8 cellular contexts compared by ENCODE assay signal in genomic region chrX:15738686-15739016, GRCh38. TPM values are rescaled to one million over a fixed set of nuclear protein-coding genes. Genes with fewer than 3 reads are reported as not detected.
DNase-seq lines count a peak whose midpoint lies in the region; ATAC-seq, FAIRE-seq and TF ChIP-seq lines count a peak whose summit lies in the region.

No MANE protein-coding gene starts in this region.

- no peaks in the 10 kb centered on the region for H3K9me1 ChIP-seq in endothelial cell of umbilical vein (replicated peaks; ENCODE audit: control insufficient read depth, extremely low read depth, insufficient read depth, low read length)

- POLR2A ChIA-PET in endothelial cell of umbilical vein (lab: Charles Lee) = no interaction called here

- CTCF ChIA-PET in endothelial cell of umbilical vein (lab: Charles Lee) = interaction anchor here (0.7 kb wide), 1 partner anchor 12 kb away, joined by 3 read pairs; no protein-coding TSS in a partner anchor

- no TSS peak for BruUV-seq in endothelial cell of umbilical vein (replicated peaks; lab: Mats Ljungman, UMichigan)

- H4K20me1 ChIP-seq in endothelial cell of umbilical vein (replicated peaks; ENCODE audit: control insufficient read depth, extremely low read depth, insufficient read depth, low read length) = no peaks in the 10 kb centered on the region

- no peaks in the 10 kb centered on the region for H3K36me3 ChIP-seq in ES-I3 (ENCODE audit: insufficient read depth, low read length)
- no peaks in the 10 kb centered on the region for H3K36me3 ChIP-seq in RWPE2 (ENCODE audit: low read depth)
- H3K36me3 ChIP-seq in endothelial cell of umbilical vein (ENCODE audit: control insufficient read depth in 2 of 2, extremely low read depth in 1 of 2, insufficient read depth in 2 of 2, low read length in 2 of 2) = no peaks in the 10 kb centered on the region
- no peaks in the 10 kb centered on the region for H3K36me3 ChIP-seq in parathyroid adenoma (ENCODE audit: control insufficient read depth, insufficient read depth, low read length)

- no peak for TF ChIP-seq POLR2A in endothelial cell of umbilical vein (IDR thresholded peaks at IDR 0.05; ENCODE audit: low read depth, low read length)

- dilution Hi-C loops in endothelial cell of umbilical vein (cut with MboI; ENCODE audit: extremely low pct_ligation_motif_present, low sequenced_read_pairs) = no loop called here

- H3K4me2 ChIP-seq in endothelial cell of umbilical vein (ENCODE audit: insufficient read depth, low read length) (peak overlapping the region; percentile 60), parathyroid adenoma (ENCODE audit: low read length) (peak overlapping the region; percentile 55)

- H3K4me3 ChIP-seq in RWPE2 (ENCODE audit: severe bottlenecking) (peak overlapping the region; percentile 43), endothelial cell of umbilical vein (replicated peaks in 1 of 3; ENCODE audit: insufficient read depth in 1 of 3, low read depth in 1 of 3, low read length in 3 of 3) (peak overlapping the region in 2 of 3 experiments; percentile 37 to 56), parathyroid adenoma (ENCODE audit: low read depth, low read length) (peak overlapping the region; percentile 31)

- H2AFZ ChIP-seq in endothelial cell of umbilical vein (ENCODE audit: low read depth, low read length) (no peak overlapping the region), parathyroid adenoma (peak overlapping the region; percentile 70)

- H3K9ac ChIP-seq in ES-I3 (ENCODE audit: low read depth, low read length) (peak overlapping the region; percentile 70; the same call in 1 of the 2 replicates), endothelial cell of umbilical vein (replicated peaks; ENCODE audit: extremely low read depth, insufficient read depth, low read length) (no peak overlapping the region), parathyroid adenoma (no peak overlapping the region)

- H3K27ac ChIP-seq in RWPE2 (ENCODE audit: poor library complexity, severe bottlenecking) = no peak overlapping the region
- H3K27ac ChIP-seq in endothelial cell of umbilical vein (ENCODE audit: insufficient read depth, low read depth, low read length) = no peak overlapping the region
- peak overlapping the region; percentile 53 for H3K27ac ChIP-seq in parathyroid adenoma

- H3K9me3 ChIP-seq in ES-I3 (ENCODE audit: control insufficient read depth, insufficient read depth, low read length) (no peaks in the 10 kb centered on the region), RWPE2 (ENCODE audit: severe bottlenecking) (no peaks in the 10 kb centered on the region), endothelial cell of umbilical vein (replicated peaks; ENCODE audit: control insufficient read depth, insufficient read depth, low read length) (no peaks in the 10 kb centered on the region), parathyroid adenoma (ENCODE audit: control insufficient read depth, low read length) (no peaks in the 10 kb centered on the region)

- peak; percentile 84 for FAIRE-seq in endothelial cell of umbilical vein (lab: Jason Lieb, UNC)

- TF ChIP-seq CTCF in RWPE2 (IDR thresholded peaks at IDR 0.05; ENCODE audit: poor library complexity, severe bottlenecking) = no peak
- TF ChIP-seq CTCF in endothelial cell of umbilical vein (IDR thresholded peaks at IDR 0.05; ENCODE audit: extremely low read depth in 1 of 2, insufficient read depth in 1 of 2, low read depth in 1 of 2, low read length in 2 of 2) = no peak
- no peak for TF ChIP-seq CTCF in parathyroid adenoma (IDR thresholded peaks at IDR 0.05)

- DNase-seq in RWPE2 (ENCODE audit: low spot score) (no peak), endothelial cell of umbilical vein (ENCODE audit: low read depth, low spot score) (no peak), DMS114 treated with DMSO at 0.1 percent for 48 hours (lab: John Stamatoyannopoulos, UW; ENCODE audit: unreplicated experiment) (no peak), GM19240 (ENCODE audit: insufficient read length, low spot score) (no peak), amygdala (lab: John Stamatoyannopoulos, UW) (no peak)

- intact Hi-C loops in endothelial cell of umbilical vein (cut with micrococcal nuclease) = no loop called here

- ATAC-seq in RWPE2 (ENCODE audit: low read depth) = no peak
- ATAC-seq in GM21576 (IDR thresholded peaks at IDR 0.05; ENCODE audit: unreplicated experiment) = no peak

- H3K4me1 ChIP-seq in ES-I3 (ENCODE audit: insufficient read depth, low read length) (peaks cover 16% of the 10 kb centered on the region), RWPE2 (ENCODE audit: insufficient read depth, poor library complexity, severe bottlenecking) (peaks cover 7% of the 10 kb centered on the region), endothelial cell of umbilical vein (ENCODE audit: control insufficient read depth, extremely low read depth, insufficient read depth, low read length) (peaks cover 4% of the 10 kb centered on the region), parathyroid adenoma (no peaks in the 10 kb centered on the region)

- H3K27me3 ChIP-seq in RWPE2 (ENCODE audit: insufficient read depth, poor library complexity, severe bottlenecking) (no peaks in the 10 kb centered on the region), endothelial cell of umbilical vein (ENCODE audit: control insufficient read depth in 2 of 2, insufficient read depth in 2 of 2, low read length in 2 of 2) (no peaks in the 10 kb centered on the region), parathyroid adenoma (ENCODE audit: control insufficient read depth, insufficient read depth, low read length) (no peaks in the 10 kb centered on the region)

- H3K79me2 ChIP-seq in endothelial cell of umbilical vein (ENCODE audit: control insufficient read depth, insufficient read depth, low read length) = no peaks in the 10 kb centered on the region
- no peaks in the 10 kb centered on the region for H3K79me2 ChIP-seq in parathyroid adenoma

TF ChIP-seq in endothelial cell of umbilical vein, 7 proteins besides CTCF, POLR2A, EP300 and RAD21:
- no peak for TF ChIP-seq GATA2 (IDR thresholded peaks at IDR 0.05; ENCODE audit: insufficient read depth, insufficient read length, low read depth, low read length)
- no peak for TF ChIP-seq POLR2AphosphoS5 (IDR thresholded peaks at IDR 0.05; ENCODE audit: insufficient read depth, low read depth, low read length)
- no peak for TF ChIP-seq FOS (IDR thresholded peaks at IDR 0.05; ENCODE audit: borderline replicate concordance, insufficient read depth, low read length)
- no peak for TF ChIP-seq MAX (IDR thresholded peaks at IDR 0.05; ENCODE audit: insufficient read depth, insufficient read length)
- TF ChIP-seq MYC (IDR thresholded peaks at IDR 0.05; ENCODE audit: low read depth, low read length) = no peak
TF ChIP-seq in endothelial cell of umbilical vein: peak in this region for 0.

RNA-seq across cellular contexts. Expression of gene CA5B, which starts 0.6 kb away (rescaled TPM):
- 5.0 and 5.6 TPM in 2 replicates for total RNA-seq in endothelial cell of umbilical vein
- 1.8 and 2.3 TPM in 2 replicates for polyA plus RNA-seq in endothelial cell of umbilical vein
- polyA plus RNA-seq in endothelial cell of umbilical vein (2011; cell fraction: cytosol; rRNA removed) = 1.5 and 1.7 TPM in 2 replicates
- polyA plus RNA-seq in endothelial cell of umbilical vein (2011; cell fraction: nucleus; rRNA removed) = 4.8 and 6.0 TPM in 2 replicates
- polyA plus RNA-seq in endothelial cell of umbilical vein (2012) = 2.5 and 3.7 TPM in 2 replicates
- 7.1 and 11.7 TPM in 2 replicates for polyA minus RNA-seq in endothelial cell of umbilical vein
- 3.5 TPM for polyA minus RNA-seq in endothelial cell of umbilical vein (2011; cell fraction: cytosol; rRNA and poly(A)+ RNA removed)
- 7.6 and 10.3 TPM in 2 replicates for polyA minus RNA-seq in endothelial cell of umbilical vein (2011; cell fraction: nucleus; rRNA and poly(A)+ RNA removed)

RNA-seq across cellular contexts. Expression of gene ZRSR2, which starts 51.6 kb away (rescaled TPM):
- total RNA-seq in endothelial cell of umbilical vein = 8.1 and 9.4 TPM in 2 replicates
- polyA plus RNA-seq in endothelial cell of umbilical vein = 2.4 and 3.3 TPM in 2 replicates
- polyA plus RNA-seq in endothelial cell of umbilical vein (2011; cell fraction: cytosol; rRNA removed) = 4.2 and 4.4 TPM in 2 replicates
- 9.7 and 14.8 TPM in 2 replicates for polyA plus RNA-seq in endothelial cell of umbilical vein (2011; cell fraction: nucleus; rRNA removed)
- 9.5 and 11.4 TPM in 2 replicates for polyA plus RNA-seq in endothelial cell of umbilical vein (2012)
- polyA minus RNA-seq in endothelial cell of umbilical vein = 1.9 and 2.3 TPM in 2 replicates
- 2.4 TPM for polyA minus RNA-seq in endothelial cell of umbilical vein (2011; cell fraction: cytosol; rRNA and poly(A)+ RNA removed)
- polyA minus RNA-seq in endothelial cell of umbilical vein (2011; cell fraction: nucleus; rRNA and poly(A)+ RNA removed) = 3.1 and 3.2 TPM in 2 replicates
